20 cellular contexts compared by ENCODE assay signal in the genomic region with DNA sequence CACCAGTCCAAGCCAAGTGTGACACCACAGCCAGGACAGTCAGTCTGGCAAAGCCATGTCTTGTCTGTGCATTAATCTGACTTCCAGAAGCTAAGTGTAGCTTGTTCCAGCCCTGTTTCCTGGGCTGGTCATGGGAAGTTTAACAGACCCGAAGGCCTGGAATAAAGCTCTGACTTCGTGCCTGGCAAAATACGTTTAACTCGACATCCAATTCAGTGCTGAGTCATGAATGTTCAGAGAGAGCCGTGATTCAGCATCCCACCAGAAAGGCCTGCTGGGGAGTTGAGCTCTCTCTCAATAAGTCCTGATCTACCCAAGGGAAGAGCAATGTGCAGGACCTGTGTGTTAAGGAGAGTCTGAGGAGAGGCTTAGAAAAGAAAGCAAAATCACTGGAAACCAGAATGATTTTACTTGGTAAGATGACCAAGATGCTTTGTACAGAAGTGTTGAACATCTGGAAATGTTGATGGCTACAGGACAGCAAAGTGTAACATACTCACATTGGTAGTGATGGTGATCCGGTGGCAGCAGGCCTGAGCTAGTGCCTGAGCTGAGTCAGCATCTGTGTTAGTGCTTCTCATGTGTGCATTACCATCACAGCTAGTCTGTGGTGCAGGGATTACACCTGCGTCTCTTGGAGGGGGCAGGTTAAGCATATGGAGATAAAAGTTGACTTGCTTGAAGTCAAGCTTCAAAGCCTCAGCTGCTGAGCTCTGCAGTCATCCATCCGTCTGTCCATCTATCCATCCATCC.
DNase-seq lines count a peak whose midpoint lies in the region; ATAC-seq and TF ChIP-seq lines count a peak whose summit lies in the region.
"Had no signal": no experiment of that assay in that cellular context is flagged by ENCODE, and none has a peak within 500 bp of the region (broad histone marks: within the 10 kb centered on the region; RNA-seq: fewer than 3 reads in every experiment).

No MANE protein-coding gene starts in this region.

- DNase-seq in BE2C, result peak; percentile 42
- DNase-seq in Karpas-422, result peak; percentile 22
- peak; percentile 5 for DNase-seq in astrocyte of the spinal cord (ENCODE audit: low read depth, low spot score)
- DNase-seq in mesenchymal stem cell, result peak; percentile 28
- DNase-seq in activated CD4-positive, alpha-beta T cell treated with anti-CD3 and anti-CD28 coated beads, Interleukin-2, amount 10 ng/mL, durations not matched to agents 24 days and 14 days, result no peak
- no peak for DNase-seq in left cardiac atrium
- no peak for DNase-seq in NCI-H1417 (lab: John Stamatoyannopoulos, UW)
- DNase-seq in GF-D8 (lab: John Stamatoyannopoulos, UW), result no peak
- DNase-seq: Calu3; CD8-positive, alpha-beta T cell; H7; MV-4-11; NCI-H1417 treated with DMSO at 0.1 percent for 48 hours; NCI-H187 treated with DMSO at 0.1 percent for 48 hours; NCI-H2227 treated with DMSO at 0.1 percent for 48 hours; NCI-H510A treated with DMSO at 0.1 percent for 48 hours; NCI-H82; SIG-M5 had no signal

- no peak overlapping the region for H3K4ac ChIP-seq in mesenchymal stem cell (ENCODE audit: low read depth in 1 of 2, low read length in 2 of 2)

- no peak overlapping the region for H3K23ac ChIP-seq in mesenchymal stem cell (ENCODE audit: low read length in 2 of 2)

- intact Hi-C loops in activated CD4-positive, alpha-beta T cell treated with anti-CD3 and anti-CD28 coated beads, Interleukin-2, amount 10 ng/mL, durations not matched to agents 24 days and 14 days (cut with micrococcal nuclease), result no loop called here
- intact Hi-C loops in left cardiac atrium (cut with DNase I), result no loop called here

- H3K9me3 Mint-ChIP-seq in activated CD4-positive, alpha-beta T cell treated with anti-CD3 and anti-CD28 coated beads, Interleukin-2, amount 10 ng/mL, durations not matched to agents 24 days and 14 days, result no peaks in the 10 kb centered on the region
- H3K9me3 Mint-ChIP-seq: CD8-positive, alpha-beta T cell had no signal

- H2AFZ ChIP-seq in Karpas-422 (ENCODE audit: low read length), result no peak overlapping the region
- no peak overlapping the region for H2AFZ ChIP-seq in mesenchymal stem cell (ENCODE audit: low read depth, low read length)

- H3K27ac ChIP-seq in Karpas-422 (ENCODE audit: low read length) (no peak overlapping the region), mesenchymal stem cell (ENCODE audit: low read length, poor library complexity, severe bottlenecking) (no peak overlapping the region)
- H3K27ac ChIP-seq: BLaER1 had no signal

- 87% methylated on average over 8 of the region's 8 CpGs for WGBS in mesenchymal stem cell

- no peak overlapping the region for H3K4me3 Mint-ChIP-seq in activated CD4-positive, alpha-beta T cell treated with anti-CD3 and anti-CD28 coated beads, Interleukin-2, amount 10 ng/mL, durations not matched to agents 24 days and 14 days
- H3K4me3 Mint-ChIP-seq: CD8-positive, alpha-beta T cell had no signal

- no peaks in the 10 kb centered on the region for H4K20me1 ChIP-seq in Karpas-422 (ENCODE audit: insufficient read depth, low read depth, low read length)
- H4K20me1 ChIP-seq: BLaER1 had no signal

- TF ChIP-seq CTCF in BE2C (IDR thresholded peaks at IDR 0.05; ENCODE audit: low read depth, low read length) (no peak), astrocyte of the spinal cord (IDR thresholded peaks at IDR 0.05; ENCODE audit: low read depth, low read length) (no peak)

- no peak overlapping the region for H4K8ac ChIP-seq in mesenchymal stem cell (ENCODE audit: low read length)

- H3K27me3 ChIP-seq in BE2C (no peaks in the 10 kb centered on the region), Karpas-422 (ENCODE audit: low read length) (no peaks in the 10 kb centered on the region), mesenchymal stem cell (ENCODE audit: control insufficient read depth in 1 of 2, insufficient read depth in 1 of 2, low read length in 2 of 2) (no peaks in the 10 kb centered on the region)
- H3K27me3 ChIP-seq: BLaER1 had no signal

- ATAC-seq in left cardiac atrium, result no peak
- ATAC-seq: CD8-positive, alpha-beta T cell; SK-N-SH treated with all-trans-retinoic acid at 6 μM for 48 hours had no signal

- no peak overlapping the region for H2BK15ac ChIP-seq in mesenchymal stem cell (ENCODE audit: low read depth, poor library complexity, severe bottlenecking)

- H3K9ac ChIP-seq in Karpas-422 (ENCODE audit: low read length) (no peak overlapping the region), mesenchymal stem cell (ENCODE audit: low read length) (no peak overlapping the region)
- H3K9ac ChIP-seq: BLaER1 had no signal

- H3K79me2 ChIP-seq in Karpas-422 (ENCODE audit: low read length), result no peaks in the 10 kb centered on the region

- H3K4me3 ChIP-seq in BE2C (ENCODE audit: low read depth, low read length), result no peak overlapping the region
- H3K4me3 ChIP-seq in Karpas-422 (ENCODE audit: low read length), result no peak overlapping the region
- H3K4me3 ChIP-seq in astrocyte of the spinal cord (ENCODE audit: low read depth, low read length), result no peak overlapping the region
- H3K4me3 ChIP-seq in mesenchymal stem cell (ENCODE audit: insufficient read depth in 1 of 2, low read depth in 1 of 2, low read length in 2 of 2), result no peak overlapping the region
- H3K4me3 ChIP-seq: BLaER1 had no signal

- no peaks in the 10 kb centered on the region for H3K27me3 Mint-ChIP-seq in activated CD4-positive, alpha-beta T cell treated with anti-CD3 and anti-CD28 coated beads, Interleukin-2, amount 10 ng/mL, durations not matched to agents 24 days and 14 days

- H2AK5ac ChIP-seq in mesenchymal stem cell (ENCODE audit: low read length, severe bottlenecking), result no peak overlapping the region

- H3K4me1 ChIP-seq in BE2C, result peaks cover 10% of the 10 kb centered on the region; the same call in 1 of the 2 replicates
- no peaks in the 10 kb centered on the region for H3K4me1 ChIP-seq in Karpas-422 (ENCODE audit: low read length)
- no peaks in the 10 kb centered on the region for H3K4me1 ChIP-seq in mesenchymal stem cell (ENCODE audit: control insufficient read depth, insufficient read depth, low read depth, low read length)

- no peak overlapping the region for H2BK5ac ChIP-seq in mesenchymal stem cell (ENCODE audit: low read depth, low read length, poor library complexity, severe bottlenecking)

- no peaks in the 10 kb centered on the region for H3K79me1 ChIP-seq in mesenchymal stem cell (replicated peaks; ENCODE audit: low read length, poor library complexity, severe bottlenecking)

- peak overlapping the region in 1 of 2 experiments; percentile 28 for H3K18ac ChIP-seq in mesenchymal stem cell (ENCODE audit: low read depth in 1 of 2, low read length in 2 of 2)

- peak overlapping the region in 1 of 2 experiments; percentile 51 for H2BK12ac ChIP-seq in mesenchymal stem cell (ENCODE audit: low read length in 2 of 2)

- H3K36me3 ChIP-seq in BE2C (no peaks in the 10 kb centered on the region), Karpas-422 (ENCODE audit: insufficient read depth, low read length) (no peaks in the 10 kb centered on the region), mesenchymal stem cell (ENCODE audit: control insufficient read depth in 1 of 2, insufficient read depth in 2 of 2, low read depth in 1 of 2, low read length in 2 of 2) (no peaks in the 10 kb centered on the region)
- H3K36me3 ChIP-seq: BLaER1 had no signal

- no peak overlapping the region for H4K91ac ChIP-seq in mesenchymal stem cell (ENCODE audit: low read length)

- H3K36me3 Mint-ChIP-seq in activated CD4-positive, alpha-beta T cell treated with anti-CD3 and anti-CD28 coated beads, Interleukin-2, amount 10 ng/mL, durations not matched to agents 24 days and 14 days (ENCODE audit: low read depth), result no peaks in the 10 kb centered on the region
- H3K36me3 Mint-ChIP-seq: CD8-positive, alpha-beta T cell had no signal

- H3K9me2 ChIP-seq in Karpas-422 (replicated peaks; ENCODE audit: insufficient read depth, low read length), result no peaks in the 10 kb centered on the region

- no peaks in the 10 kb centered on the region for H3K4me1 Mint-ChIP-seq in activated CD4-positive, alpha-beta T cell treated with anti-CD3 and anti-CD28 coated beads, Interleukin-2, amount 10 ng/mL, durations not matched to agents 24 days and 14 days

- H3K4me2 ChIP-seq in Karpas-422 (ENCODE audit: low read depth, low read length, poor library complexity, severe bottlenecking) (no peak overlapping the region), mesenchymal stem cell (ENCODE audit: low read length, poor library complexity, severe bottlenecking) (no peak overlapping the region)
- H3K4me2 ChIP-seq: BLaER1 had no signal

- H3K14ac ChIP-seq in mesenchymal stem cell (ENCODE audit: low read length in 2 of 2), result no peak overlapping the region

- no peaks in the 10 kb centered on the region for H3K9me3 ChIP-seq in BE2C
- no peaks in the 10 kb centered on the region for H3K9me3 ChIP-seq in Karpas-422 (ENCODE audit: low read length)
- H3K9me3 ChIP-seq in mesenchymal stem cell (ENCODE audit: control insufficient read depth, low read length), result no peaks in the 10 kb centered on the region
- H3K9me3 ChIP-seq: BLaER1 had no signal

- in situ Hi-C loops in astrocyte of the spinal cord (cut with HindIII; ENCODE audit: low sequenced_read_pairs), result no loop called here

- H3K27ac Mint-ChIP-seq in activated CD4-positive, alpha-beta T cell treated with anti-CD3 and anti-CD28 coated beads, Interleukin-2, amount 10 ng/mL, durations not matched to agents 24 days and 14 days, result no peak overlapping the region
- H3K27ac Mint-ChIP-seq: CD8-positive, alpha-beta T cell had no signal

- no peak overlapping the region for H2BK120ac ChIP-seq in mesenchymal stem cell (ENCODE audit: low read depth, low read length)

Comparison
In these comparisons a context has a peak if more than half of its experiments do, and no peak if none do; other contexts are left out.
1. DNase-seq: peak in BE2C (single experiment), Karpas-422 (single experiment), astrocyte of the spinal cord (single experiment) and mesenchymal stem cell (single experiment); none in activated CD4-positive, alpha-beta T cell treated with anti-CD3 and anti-CD28 coated beads, Interleukin-2, amount 10 ng/mL, durations not matched to agents 24 days and 14 days (single experiment), left cardiac atrium (single experiment), NCI-H1417 (0 of 3) and GF-D8 (single experiment).